In genomic region chr5:176536902-176537607, GRCh38 we compare ENCODE assay signal across 8 cellular contexts. TPM values are rescaled to one million over a fixed set of nuclear protein-coding genes. Genes with fewer than 3 reads are reported as not detected.
A peak's percentile ranks its signal among the peaks of the same experiment; 100 is the strongest.
DNase-seq lines count a peak whose midpoint lies in the region; ATAC-seq and TF ChIP-seq lines count a peak whose summit lies in the region.

RNF44 (minus strand) TSS chr5:176537402; CDS start chr5:176532472, 4,930 bp downstream.

- no peak for TF ChIP-seq CTCF in AG09309 (IDR thresholded peaks at IDR 0.05; ENCODE audit: control insufficient read depth, insufficient read depth, low read depth, low read length, missing control alignments)
- no peak for TF ChIP-seq CTCF in activated B cell treated with CpG ODN at 0.5 μM for 24 hours (IDR thresholded peaks at IDR 0.05)
- no peak for TF ChIP-seq CTCF in cardiac fibroblast (IDR thresholded peaks at IDR 0.05; ENCODE audit: low read depth, low read length)

- CTCF ChIA-PET in activated B cell treated with CpG ODN at 0.5 μM for 24 hours (lab: Charles Lee): interaction anchor here (1.6 kb wide), 1 partner anchor 120 kb away, joined by 5 read pairs; the partner anchor contains the start of gene CLTB

- no peaks in the 10 kb centered on the region for H3K9me3 Mint-ChIP-seq in activated B cell treated with CpG ODN at 0.5 μM for 24 hours

- peak; percentile 60 for ATAC-seq in GM19023 (IDR thresholded peaks at IDR 0.05; ENCODE audit: unreplicated experiment)
- peak; percentile 63 for ATAC-seq in HG03280 (IDR thresholded peaks at IDR 0.05; ENCODE audit: unreplicated experiment)
- ATAC-seq in activated B cell treated with CpG ODN at 0.5 μM for 24 hours (ENCODE audit: low read depth): peak; percentile 61

- H3K4me1 Mint-ChIP-seq in activated B cell treated with CpG ODN at 0.5 μM for 24 hours: peaks cover 68% of the 10 kb centered on the region

- H3K36me3 Mint-ChIP-seq in activated B cell treated with CpG ODN at 0.5 μM for 24 hours (ENCODE audit: low read depth): peaks cover 15% of the 10 kb centered on the region

- peak within 1 kb of the TSS; percentile 95 for H3K27ac Mint-ChIP-seq in activated B cell treated with CpG ODN at 0.5 μM for 24 hours

- intact Hi-C loops in activated B cell treated with CpG ODN at 0.5 μM for 24 hours (cut with micrococcal nuclease): loop anchor here (1.0 to 10.0 kb wide), 9 partner anchors 89 to 1578 kb away; partner anchors contain the start of genes ARL10, EIF4E1B, FAF2 and N4BP3

- DNase-seq in AG09309 (ENCODE audit: low read depth): peak; percentile 92
- peak; percentile 98 for DNase-seq in NCI-H345 (lab: John Stamatoyannopoulos, UW)
- DNase-seq in activated B cell treated with CpG ODN at 0.5 μM for 24 hours: peak; percentile 96
- DNase-seq in cardiac fibroblast (ENCODE audit: low read depth in 2 of 2): peak; percentile 97 to 98
- DNase-seq in inferior parietal cortex (ENCODE audit: extremely low spot score): peak; percentile 97
- DNase-seq in smooth muscle cell of the brain vasculature (ENCODE audit: low read depth, low spot score): peak; percentile 96

- POLR2A ChIA-PET in activated B cell treated with CpG ODN at 0.5 μM for 24 hours (lab: Charles Lee): interaction anchor here (0.5 to 4.2 kb wide), 36 partner anchors 8 to 1072 kb away, joined by 3 to 53 read pairs (median 4); partner anchors contain the start of genes CDHR2, CLTB, DDX41 and EIF4E1B

- H3K27me3 Mint-ChIP-seq in activated B cell treated with CpG ODN at 0.5 μM for 24 hours: no peaks in the 10 kb centered on the region

- peak within 1 kb of the TSS; percentile 97 for H3K4me3 Mint-ChIP-seq in activated B cell treated with CpG ODN at 0.5 μM for 24 hours

- H3K4me3 ChIP-seq in AG09309 (ENCODE audit: control insufficient read depth, low read depth, low read length): peak within 1 kb of the TSS; percentile 98
- peak within 1 kb of the TSS; percentile 84 to 95 for H3K4me3 ChIP-seq in cardiac fibroblast (replicated peaks in 1 of 2; ENCODE audit: low read depth in 2 of 2, low read length in 2 of 2)

RNA-seq across cellular contexts. Expression of gene RNF44, which starts in this region (rescaled TPM):
- total RNA-seq in activated B cell treated with CpG ODN at 0.5 μM for 24 hours: 78.6 and 96.5 TPM in 2 replicates

Comparison
In these comparisons a context has a peak if more than half of its experiments do, and no peak if none do; other contexts are left out.
1. Peak in every context shown above with its lines: DNase-seq, ATAC-seq and H3K4me3 ChIP-seq.